ENCODE assay signal across 19 cellular contexts in the genomic region with DNA sequence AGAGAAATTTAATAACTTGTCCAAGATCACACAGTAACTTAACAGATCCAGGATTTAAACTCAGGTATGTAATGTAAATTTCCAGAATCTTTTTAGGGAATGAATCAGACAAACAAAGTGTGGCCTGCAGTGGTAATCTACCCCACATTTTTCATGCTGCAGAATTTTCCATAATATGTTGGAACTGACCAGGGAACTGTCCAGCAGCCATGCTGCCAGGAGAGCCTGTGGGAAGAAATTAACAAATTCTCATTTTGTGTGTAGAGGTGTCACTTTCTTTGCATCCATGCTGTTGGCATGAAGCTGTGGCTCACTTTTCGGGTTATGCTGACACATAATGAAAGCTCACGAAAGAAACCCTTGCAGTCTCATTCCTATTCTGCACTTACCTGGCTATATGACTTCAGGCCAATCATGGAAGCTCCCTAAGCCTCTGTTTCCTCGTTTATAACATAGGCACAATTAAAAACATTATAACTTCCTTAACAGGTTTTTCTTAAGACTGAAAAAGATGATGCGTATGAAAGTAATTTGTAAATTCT. TPM values are rescaled to one million over a fixed set of nuclear protein-coding genes. Genes with fewer than 3 reads are reported as not detected.
"Had no signal": no experiment of that assay in that cellular context is flagged by ENCODE, and none has a peak within 500 bp of the region (broad histone marks: within the 10 kb centered on the region; RNA-seq: fewer than 3 reads in every experiment).

No MANE protein-coding gene starts in this region.

- H3K4me1 ChIP-seq: adrenal gland, right atrium auricular region had no signal

- H3K27me3 ChIP-seq: adrenal gland, cardiac muscle cell, right atrium auricular region had no signal

- H3K4me3 Mint-ChIP-seq: effector memory CD8-positive, alpha-beta T cell; naive B cell; neural crest cell; stimulated activated naive CD8-positive, alpha-beta T cell treated with anti-CD3 and anti-CD28 coated beads, Interleukin-15, Interleukin-2, amounts not matched to agents 100 ng/mL and 50 ng/mL, for 24 hours; T-cell; type B pancreatic cell had no signal

- H3K27ac ChIP-seq: adrenal gland, cardiac muscle cell, right atrium auricular region had no signal

- H3K27ac Mint-ChIP-seq: effector memory CD8-positive, alpha-beta T cell; naive B cell; progenitor cell of endocrine pancreas; stimulated activated naive CD8-positive, alpha-beta T cell treated with anti-CD3 and anti-CD28 coated beads, Interleukin-15, Interleukin-2, amounts not matched to agents 100 ng/mL and 50 ng/mL, for 24 hours; T-cell; type B pancreatic cell had no signal

- H3K36me3 ChIP-seq: adrenal gland, cardiac muscle cell, right atrium auricular region had no signal

- H3K4me3 ChIP-seq: adrenal gland, cardiac muscle cell, right atrium auricular region had no signal

- H3K9me3 ChIP-seq: adrenal gland, right atrium auricular region had no signal

- H3K9me3 Mint-ChIP-seq: effector memory CD8-positive, alpha-beta T cell; neural crest cell; stimulated activated naive CD8-positive, alpha-beta T cell treated with anti-CD3 and anti-CD28 coated beads, Interleukin-15, Interleukin-2, amounts not matched to agents 100 ng/mL and 50 ng/mL, for 24 hours; T-cell; type B pancreatic cell had no signal

- H3K27me3 Mint-ChIP-seq: effector memory CD8-positive, alpha-beta T cell; naive B cell; progenitor cell of endocrine pancreas; stimulated activated naive CD8-positive, alpha-beta T cell treated with anti-CD3 and anti-CD28 coated beads, Interleukin-15, Interleukin-2, amounts not matched to agents 100 ng/mL and 50 ng/mL, for 24 hours; T-cell; type B pancreatic cell had no signal

- DNase-seq: activated CD4-positive, CD25-positive, alpha-beta regulatory T cell; activated effector memory CD4-positive, alpha-beta T cell treated with Interleukin-2 at 50 U/mL for 16 hours; activated naive CD4-positive, alpha-beta T cell treated with anti-CD3 and anti-CD28 coated beads, Interleukin-2, amount 50 U/mL, for 16 hours; adrenal gland; effector memory CD8-positive, alpha-beta T cell; left ventricle myocardium superior; naive B cell; stimulated activated CD4-positive, alpha-beta T cell treated with anti-CD3 and anti-CD28 coated beads, Interleukin-12 subunit alpha, Interleukin-12 subunit beta, amount 100 ng/mL, for 4 hours; stimulated activated CD4-positive, alpha-beta T cell treated with anti-CD3 and anti-CD28 coated beads, Interleukin-2, amount 100 ng/mL, for 24 hours; T-cell; T-helper 9 cell had no signal

- ATAC-seq: effector memory CD8-positive, alpha-beta T cell; left ventricle myocardium superior; T-cell had no signal

- H3K4me1 Mint-ChIP-seq: naive B cell, neural crest cell, T-cell had no signal

RNA-seq across cellular contexts. Expression of a gene that starts 54.7 kb away (rescaled TPM):
- total RNA-seq: glomerular endothelial cell, mononuclear cell had no signal
- polyA plus RNA-seq: cardiac muscle cell had no signal
